ENCODE assay signal across 24 cellular contexts in the genomic region with DNA sequence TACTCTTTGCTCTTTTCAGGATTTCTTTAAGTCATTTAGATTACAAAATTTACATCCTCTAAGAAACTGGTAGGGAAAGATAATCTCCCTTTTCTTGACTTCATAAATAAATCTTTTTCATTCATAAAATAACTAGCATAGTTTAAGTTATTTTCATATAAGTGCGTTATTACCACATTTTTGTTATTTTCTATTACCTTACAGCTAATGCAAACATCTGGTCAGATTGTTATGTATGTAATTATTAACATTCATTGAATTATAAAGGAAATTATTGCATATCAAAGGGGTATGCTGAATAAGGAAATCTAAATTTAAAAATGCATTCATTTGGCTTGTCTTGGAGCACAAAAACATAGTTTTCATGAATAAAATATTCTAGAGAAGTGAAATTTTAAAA. TPM values are rescaled to one million over a fixed set of nuclear protein-coding genes. Genes with fewer than 3 reads are reported as not detected.
DNase-seq lines count a peak whose midpoint lies in the region; ATAC-seq, FAIRE-seq and TF ChIP-seq lines count a peak whose summit lies in the region.
"Had no signal": no experiment of that assay in that cellular context is flagged by ENCODE, and none has a peak within 500 bp of the region (broad histone marks: within the 10 kb centered on the region; RNA-seq: fewer than 3 reads in every experiment).

No MANE protein-coding gene starts in this region.

- no peaks in the 10 kb centered on the region for H3K23me2 ChIP-seq in H1 (ENCODE audit: low read depth, low read length)

- H3K27me3 ChIP-seq in GM23338 (ENCODE audit: insufficient read depth) (no peaks in the 10 kb centered on the region), HUES6 (ENCODE audit: control insufficient read depth, insufficient read depth, low read length) (no peaks in the 10 kb centered on the region), H1 (replicated peaks in 1 of 4; ENCODE audit: control insufficient read depth in 3 of 4, extremely low read depth in 1 of 4, insufficient read depth in 3 of 4, low read length in 3 of 4) (no peaks in the 10 kb centered on the region), iPS-20b (ENCODE audit: insufficient read depth, low read length) (no peaks in the 10 kb centered on the region)
- H3K27me3 ChIP-seq: BE2C; BLaER1 treated with 17β-estradiol and CSF1 and Interleukin-3, amounts not matched to agents 10 nM and 100 nM had no signal

- H2BK15ac ChIP-seq in H1 (ENCODE audit: low read length): no peak overlapping the region

- ATAC-seq in GM23338: no peak; the same call in 2 of the 3 replicates
- no peak for ATAC-seq in GM18873 (IDR thresholded peaks at IDR 0.05; ENCODE audit: low FRiP score, unreplicated experiment)

- H4K91ac ChIP-seq in H1 (replicated peaks; ENCODE audit: insufficient read length, low read length): no peak overlapping the region

- H3K27ac Mint-ChIP-seq in GM23338: peak overlapping the region; percentile 95
- no peak overlapping the region for H3K27ac Mint-ChIP-seq in Calu3 (ENCODE audit: unreplicated experiment)
- H3K27ac Mint-ChIP-seq in progenitor cell of endocrine pancreas: no peak overlapping the region
- H3K27ac Mint-ChIP-seq: CD14-positive monocyte; CD4-positive, alpha-beta T cell; CD8-positive, alpha-beta memory T cell had no signal

- peak overlapping the region; percentile 5 for H3K4me2 ChIP-seq in GM23338
- H3K4me2 ChIP-seq in H1 (ENCODE audit: insufficient read depth in 1 of 2, low read depth in 2 of 2, low read length in 2 of 2): no peak overlapping the region; a peak in 1 of 4 replicates
- H3K4me2 ChIP-seq: BLaER1 treated with 17β-estradiol and CSF1 and Interleukin-3, amounts not matched to agents 10 nM and 100 nM had no signal

- no peaks in the 10 kb centered on the region for H3K79me2 ChIP-seq in GM23338 (replicated peaks; ENCODE audit: insufficient read depth)
- H3K79me2 ChIP-seq in H1 (ENCODE audit: control insufficient read depth in 1 of 2, insufficient read depth in 2 of 2, low read length in 2 of 2): no peaks in the 10 kb centered on the region

- H3F3A ChIP-seq in GM23338 (replicated peaks; ENCODE audit: low read depth): no peaks in the 10 kb centered on the region

- H3K9me3 Mint-ChIP-seq in GM23338 (peaks cover 32% of the 10 kb centered on the region), Calu3 (ENCODE audit: low read depth, unreplicated experiment) (no peaks in the 10 kb centered on the region), progenitor cell of endocrine pancreas (ENCODE audit: low read depth) (peaks cover 2% of the 10 kb centered on the region)
- H3K9me3 Mint-ChIP-seq: CD4-positive, alpha-beta T cell; CD8-positive, alpha-beta memory T cell had no signal

- no peak for TF ChIP-seq RAD21 in H1 (IDR thresholded peaks at IDR 0.05 in 1 of 2, conservative IDR thresholded peaks at IDR 0.05 in 1 of 2; ENCODE audit: low read depth in 2 of 2, low read length in 2 of 2)

- no peak for FAIRE-seq in H1 (lab: Jason Lieb, UNC)
- FAIRE-seq: A204.1, G401.6, GM12892, GM19239, H54 had no signal

- H3K9me2 ChIP-seq in GM23338 (ENCODE audit: insufficient read depth): no peaks in the 10 kb centered on the region

- no peak overlapping the region for H4K8ac ChIP-seq in H1 (ENCODE audit: extremely low read depth, insufficient read depth, low read length)

- H3K36me3 ChIP-seq in GM23338 (ENCODE audit: insufficient read depth): no peaks in the 10 kb centered on the region; the same call in 1 of the 2 replicates
- no peaks in the 10 kb centered on the region; the same call in 1 of the 2 replicates for H3K36me3 ChIP-seq in HUES6 (ENCODE audit: control insufficient read depth, insufficient read depth, low read length)
- peaks cover 0 to 2% (median 0%) of the 10 kb centered on the region in 4 experiments; a peak in 1 of 8 replicates for H3K36me3 ChIP-seq in H1 (ENCODE audit: control insufficient read depth in 2 of 4, insufficient read depth in 4 of 4, low read length in 3 of 4)
- peaks cover 4% of the 10 kb centered on the region; the same call in 1 of the 2 replicates for H3K36me3 ChIP-seq in iPS-20b (ENCODE audit: insufficient read depth, low read depth, low read length)
- H3K36me3 ChIP-seq: BE2C; BLaER1 treated with 17β-estradiol and CSF1 and Interleukin-3, amounts not matched to agents 10 nM and 100 nM had no signal

- DNase-seq in GM23338 (ENCODE audit: low spot score): no peak
- DNase-seq in H1 (ENCODE audit: low read depth in 1 of 2, low spot score in 2 of 2): no peak
- no peak for DNase-seq in Calu3
- no peak for DNase-seq in progenitor cell of endocrine pancreas (ENCODE audit: low spot score, unreplicated experiment)
- DNase-seq: AML-193; BE2C; CD4-positive, alpha-beta T cell; CD8-positive, alpha-beta memory T cell; COR-L47; DMS153; DND-41; GM23248; HCEC 1CT had no signal

- no peak overlapping the region for H2BK120ac ChIP-seq in H1 (replicated peaks; ENCODE audit: low read depth, low read length)

- no peak for TF ChIP-seq EP300 in H1 (IDR thresholded peaks at IDR 0.05; ENCODE audit: borderline replicate concordance in 1 of 2, low read depth in 2 of 2, low read length in 2 of 2)

- no peak for TF ChIP-seq CTCF in GM23338 (conservative IDR thresholded peaks at IDR 0.05; ENCODE audit: low read depth in 2 of 2)
- no peak for TF ChIP-seq CTCF in H1 (IDR thresholded peaks at IDR 0.05; ENCODE audit: control extremely low read depth in 1 of 3, insufficient read depth in 1 of 3, low read depth in 1 of 3, low read length in 3 of 3)
- no peak for TF ChIP-seq CTCF in Calu3 (IDR thresholded peaks at IDR 0.05; ENCODE audit: unreplicated experiment)
- no peak for TF ChIP-seq CTCF in progenitor cell of endocrine pancreas (IDR thresholded peaks at IDR 0.05; ENCODE audit: unreplicated experiment)

- peaks cover 5% of the 10 kb centered on the region; the same call in 1 of the 2 replicates for H3K9me3 ChIP-seq in HUES6 (ENCODE audit: control insufficient read depth, insufficient read depth, low read depth, low read length)
- no peaks in the 10 kb centered on the region for H3K9me3 ChIP-seq in H1 (ENCODE audit: insufficient read depth in 2 of 2, low read depth in 1 of 2, low read length in 1 of 2)
- H3K9me3 ChIP-seq in iPS-20b (ENCODE audit: insufficient read depth, low read depth, low read length): peaks cover 8% of the 10 kb centered on the region; the same call in 1 of the 2 replicates
- H3K9me3 ChIP-seq: BE2C had no signal

- no peak overlapping the region for H3K23ac ChIP-seq in H1 (ENCODE audit: insufficient read length)

- BruUV-seq in Calu3 (replicated peaks; lab: Mats Ljungman, UMichigan): no TSS peak

- H2BK20ac ChIP-seq in H1 (ENCODE audit: low read length): no peak overlapping the region

- TF ChIP-seq POLR2A in H1 (IDR thresholded peaks at IDR 0.05; ENCODE audit: control extremely low read depth in 1 of 2, low read depth in 2 of 2, low read length in 2 of 2): no peak

- no peak overlapping the region; the same call in 1 of the 2 replicates for H3K18ac ChIP-seq in H1 (ENCODE audit: extremely low read depth, low read length)

- H4K20me1 ChIP-seq in GM23338 (replicated peaks; ENCODE audit: insufficient read depth): no peaks in the 10 kb centered on the region
- no peaks in the 10 kb centered on the region for H4K20me1 ChIP-seq in H1 (replicated peaks in 1 of 2; ENCODE audit: control insufficient read depth in 1 of 2, insufficient read depth in 2 of 2, low read length in 2 of 2)
- H4K20me1 ChIP-seq: BLaER1 treated with 17β-estradiol and CSF1 and Interleukin-3, amounts not matched to agents 10 nM and 100 nM had no signal

- H3K4me1 Mint-ChIP-seq in GM23338 (peaks cover 23% of the 10 kb centered on the region), Calu3 (ENCODE audit: low read depth, unreplicated experiment) (no peaks in the 10 kb centered on the region), progenitor cell of endocrine pancreas (ENCODE audit: low read depth) (no peaks in the 10 kb centered on the region)
- H3K4me1 Mint-ChIP-seq: CD14-positive monocyte; CD8-positive, alpha-beta memory T cell had no signal

- CTCF ChIA-PET in H1 (lab: Charles Lee; ENCODE audit: partially characterized antibody) (no interaction called here), Calu3 (lab: Charles Lee) (no interaction called here)

- no peaks in the 10 kb centered on the region for H3K79me1 ChIP-seq in H1 (ENCODE audit: low read depth, low read length)

- H3K4me1 ChIP-seq in GM23338 (ENCODE audit: insufficient read depth) (peaks cover 28% of the 10 kb centered on the region), HUES6 (ENCODE audit: control insufficient read depth, insufficient read depth, low read length) (peaks cover 21% of the 10 kb centered on the region; the same call in 1 of the 2 replicates), H1 (replicated peaks in 1 of 4; ENCODE audit: control insufficient read depth in 3 of 4, insufficient read depth in 4 of 4, low read length in 3 of 4) (peaks cover 2 to 12% (median 7%) of the 10 kb centered on the region in 4 experiments; a peak in 4 of 7 replicates), iPS-20b (ENCODE audit: insufficient read depth, low read length) (peaks cover 19% of the 10 kb centered on the region; the same call in 1 of the 2 replicates)
- H3K4me1 ChIP-seq: BE2C; BLaER1 treated with 17β-estradiol and CSF1 and Interleukin-3, amounts not matched to agents 10 nM and 100 nM had no signal

- H3K36me3 Mint-ChIP-seq in GM23338 (ENCODE audit: low read depth) (peaks cover 47% of the 10 kb centered on the region), Calu3 (ENCODE audit: insufficient read depth, unreplicated experiment) (no peaks in the 10 kb centered on the region), progenitor cell of endocrine pancreas (ENCODE audit: insufficient read depth) (no peaks in the 10 kb centered on the region)
- H3K36me3 Mint-ChIP-seq: CD14-positive monocyte; CD8-positive, alpha-beta memory T cell had no signal

- POLR2A ChIA-PET in H1 (lab: Charles Lee; ENCODE audit: partially characterized antibody): no interaction called here

- intact Hi-C loops in Calu3 (cut with micrococcal nuclease; ENCODE audit: unreplicated experiment): no loop called here

- peak overlapping the region; percentile 65 for H4K5ac ChIP-seq in H1 (ENCODE audit: insufficient read length, low read depth, low read length)

- H3K4ac ChIP-seq in H1 (replicated peaks; ENCODE audit: insufficient read length, low read depth, low read length): no peak overlapping the region

- WGBS in H1 (ENCODE audit: extremely low coverage in 1 of 2, insufficient coverage in 1 of 2, insufficient read length in 1 of 2, insufficient replicate concordance in 2 of 2, low coverage in 1 of 2, low lambda C conversion rate in 2 of 2, missing lambda C conversion rate in 1 of 2), 2 experiments: 11% methylated on average over 1 of the region's 1 CpG; no CpG with 5 or more reads in 1 of the 2 experiments

- H2BK12ac ChIP-seq in H1 (ENCODE audit: low read depth, low read length): no peak overlapping the region

- no peak overlapping the region for H3K4me3 Mint-ChIP-seq in GM23338
- no peak overlapping the region for H3K4me3 Mint-ChIP-seq in Calu3 (ENCODE audit: low read depth, unreplicated experiment)
- H3K4me3 Mint-ChIP-seq in progenitor cell of endocrine pancreas (ENCODE audit: low read depth): no peak overlapping the region
- H3K4me3 Mint-ChIP-seq: CD14-positive monocyte; CD4-positive, alpha-beta T cell; CD8-positive, alpha-beta memory T cell had no signal

- H3K4me3 ChIP-seq in GM23338 (no peak overlapping the region), HUES6 (ENCODE audit: low read depth, low read length) (no peak overlapping the region), H1 (ENCODE audit: extremely low read depth in 1 of 4, insufficient read depth in 2 of 4, low read depth in 3 of 4, low read length in 4 of 4) (no peak overlapping the region; a peak in 1 of 8 replicates), iPS-20b (ENCODE audit: low read length) (no peak overlapping the region)
- H3K4me3 ChIP-seq: BLaER1 treated with 17β-estradiol and CSF1 and Interleukin-3, amounts not matched to agents 10 nM and 100 nM; GM23248 had no signal

- H3K14ac ChIP-seq in H1 (ENCODE audit: insufficient read length): no peak overlapping the region

- H3K9ac ChIP-seq in HUES6 (ENCODE audit: low read length) (no peak overlapping the region), H1 (replicated peaks in 1 of 4; ENCODE audit: extremely low read depth in 1 of 4, low read depth in 3 of 4, low read length in 3 of 4) (no peak overlapping the region), iPS-20b (ENCODE audit: low read depth, low read length) (peak overlapping the region; percentile 50; the same call in 1 of the 2 replicates)
- H3K9ac ChIP-seq: BLaER1 treated with 17β-estradiol and CSF1 and Interleukin-3, amounts not matched to agents 10 nM and 100 nM; GM23248 had no signal

- no peak overlapping the region for H3K56ac ChIP-seq in H1 (replicated peaks; ENCODE audit: insufficient read length, low read depth, low read length)

- peak overlapping the region; percentile 70 for H3K27ac ChIP-seq in GM23338 (ENCODE audit: low read depth)
- peak overlapping the region; percentile 56 for H3K27ac ChIP-seq in HUES6 (ENCODE audit: low read depth, low read length)
- no peak overlapping the region; the same call in 1 of the 2 replicates for H3K27ac ChIP-seq in H1 (ENCODE audit: low read depth, low read length)
- peak overlapping the region; percentile 79 for H3K27ac ChIP-seq in iPS-20b (ENCODE audit: low read length)
- H3K27ac ChIP-seq: 22Rv1; BLaER1 treated with 17β-estradiol and CSF1 and Interleukin-3, amounts not matched to agents 10 nM and 100 nM; GM23248 had no signal

- no peak overlapping the region for H2BK5ac ChIP-seq in H1 (ENCODE audit: low read depth, low read length)

- H3K27me3 Mint-ChIP-seq in GM23338 (ENCODE audit: insufficient read depth, low read depth, poor library complexity) (peaks cover 4% of the 10 kb centered on the region), Calu3 (ENCODE audit: unreplicated experiment) (no peaks in the 10 kb centered on the region), progenitor cell of endocrine pancreas (no peaks in the 10 kb centered on the region)
- H3K27me3 Mint-ChIP-seq: CD4-positive, alpha-beta T cell had no signal

- no peak overlapping the region for H2AK5ac ChIP-seq in H1 (ENCODE audit: low read depth, low read length)

- H2AFZ ChIP-seq in GM23338 (no peak overlapping the region), H1 (ENCODE audit: low read length) (no peak overlapping the region)
- H2AFZ ChIP-seq: GM23248 had no signal

RNA-seq across cellular contexts. Expression of gene SLITRK1, which starts 55.3 kb away (rescaled TPM):
- 0.85 and 1.1 TPM in 2 replicates for total RNA-seq in GM23338 (2014; rRNA removed; shearing (Covaris generic))
- polyA plus RNA-seq in GM23338 (2016; fragmentation: Nextera tagmentation; extraction: Ambion mirVana) (0.10 and 0.29 TPM in 2 replicates), H1 (2011; rRNA removed) (3.1 and 4.2 TPM in 2 replicates)
- 3.4 TPM in 2 replicates for total RNA-seq in H1 (2021; fragmentation: NEBNext Ultra II Directional; extraction: Animal tissue kit (Norgen Biotek cat#: 25700))
- 3.0 TPM for polyA plus RNA-seq in H1 (2011; cell fraction: cytosol; rRNA removed)
- 4.6 TPM for polyA plus RNA-seq in H1 (2011; cell fraction: nucleus; rRNA removed)
- 3.3 to 5.9 TPM (median 4.4 TPM) in 4 replicates for polyA plus RNA-seq in H1 (2012, experiment 1 of 2)
- polyA plus RNA-seq in H1 (2012, experiment 2 of 2): 1.1 TPM
- 4.4 TPM for polyA plus RNA-seq in H1 (2013, experiment 1 of 2)
- 3.6 TPM for polyA plus RNA-seq in H1 (2013, experiment 2 of 2)
- 11.9 and 14.2 TPM in 2 replicates for polyA minus RNA-seq in H1 (2011; rRNA and poly(A)+ RNA removed)
- polyA minus RNA-seq in H1 (2011; cell fraction: cytosol; rRNA and poly(A)+ RNA removed): 3.8 TPM
- 15.0 TPM for polyA minus RNA-seq in H1 (2011; cell fraction: nucleus; rRNA and poly(A)+ RNA removed)
- total RNA-seq in Calu3 (2022) (not detected in 2 replicates), progenitor cell of endocrine pancreas (0.27 and 0.55 TPM in 2 replicates)
- total RNA-seq: CD4-positive, alpha-beta T cell; CD8-positive, alpha-beta memory T cell; GM23248 had no signal
- polyA plus RNA-seq: CD14-positive monocyte; CD8-positive, alpha-beta memory T cell had no signal
